In the genomic region with DNA sequence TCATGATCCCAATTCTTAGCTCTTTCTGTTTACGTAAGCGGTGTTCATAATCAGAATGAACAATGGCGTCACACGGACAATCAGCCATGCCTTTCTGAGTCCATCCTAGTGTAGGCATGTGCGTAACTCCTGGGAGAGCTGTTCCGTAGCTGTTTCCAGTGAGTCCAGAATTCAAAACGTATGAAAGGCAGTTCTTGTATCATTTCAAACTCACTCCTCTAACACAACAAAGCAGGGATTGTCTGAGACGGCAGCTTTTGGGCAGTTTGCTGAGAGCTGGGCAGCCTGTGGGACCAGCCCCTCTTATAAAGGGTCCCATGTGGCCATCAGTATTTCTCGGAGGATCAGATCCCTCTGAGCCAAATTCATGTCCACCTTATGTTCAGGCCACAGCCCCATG, we compare ENCODE assay signal across 22 cellular contexts. TPM values are rescaled to one million over a fixed set of nuclear protein-coding genes. Genes with fewer than 3 reads are reported as not detected.
DNase-seq lines count a peak whose midpoint lies in the region; ATAC-seq and TF ChIP-seq lines count a peak whose summit lies in the region.
"Had no signal": no experiment of that assay in that cellular context is flagged by ENCODE, and none has a peak within 500 bp of the region (broad histone marks: within the 10 kb centered on the region; RNA-seq: fewer than 3 reads in every experiment).

No MANE protein-coding gene starts in this region.

- no peak overlapping the region for H4K8ac ChIP-seq in neuronal stem cell (ENCODE audit: low read depth, low read length)

- no peak overlapping the region for H2BK120ac ChIP-seq in neuronal stem cell (ENCODE audit: low read depth, low read length)

- DNase-seq in Ammon's horn (ENCODE audit: low spot score): peak; percentile 72
- peak in 34 of 42 donors; percentile 9 to 75 (median 38) for DNase-seq in head of caudate nucleus
- DNase-seq in neuronal stem cell (ENCODE audit: low spot score): no peak
- no peak for DNase-seq in esophagus squamous epithelium (lab: John Stamatoyannopoulos, UW)
- no peak for DNase-seq in upper lobe of right lung
- DNase-seq: 8988T; activated CD4-positive, alpha-beta T cell treated with anti-CD3 and anti-CD28 coated beads for 4 hours; activated T-cell treated with anti-CD3 and anti-CD28 coated beads, Interleukin-2, amount 50 U/mL, for 4 hours; CD8-positive, alpha-beta memory T cell; colonic mucosa; DMS79 treated with DMSO at 0.1 percent for 48 hours; natural killer cell; NCI-H2107; PC-9; stimulated activated CD8-positive, alpha-beta memory T cell treated with anti-CD3 and anti-CD28 coated beads, Interleukin-4, amount 100 ng/mL, for 48 hours; stomach had no signal

- H3K18ac ChIP-seq in neuronal stem cell (ENCODE audit: low read length): no peak overlapping the region

- no peak overlapping the region for H3K4ac ChIP-seq in neuronal stem cell (ENCODE audit: low read length)

- H2BK12ac ChIP-seq in neuronal stem cell (ENCODE audit: low read length): no peak overlapping the region

- no peak overlapping the region for H2BK5ac ChIP-seq in neuronal stem cell (ENCODE audit: low read length)

- H2AK5ac ChIP-seq in neuronal stem cell (ENCODE audit: low read depth, low read length): no peak overlapping the region

- WGBS in neuronal stem cell (ENCODE audit: extremely low coverage in 2 of 2, insufficient read length in 2 of 2, insufficient replicate concordance in 1 of 2), 2 donors: no CpG with 5 or more reads among the region's 9 CpGs
- WGBS in esophagus squamous epithelium, 2 donors: 88 to 90% methylated on average over 9 of the region's 9 CpGs

- H3K4me1 ChIP-seq in neuronal stem cell (ENCODE audit: control insufficient read depth in 2 of 2, insufficient read depth in 1 of 2, low read depth in 1 of 2, low read length in 2 of 2) (peaks cover 0 to 3% of the 10 kb centered on the region in 2 donors), esophagus squamous epithelium (peaks cover 5 to 23% (median 9%) of the 10 kb centered on the region in 3 donors), upper lobe of right lung (no peaks in the 10 kb centered on the region)
- H3K4me1 ChIP-seq: breast epithelium, colonic mucosa, parathyroid adenoma had no signal

- H2BK15ac ChIP-seq in neuronal stem cell (ENCODE audit: low read length): no peak overlapping the region

- no peak for ATAC-seq in GM21576 (IDR thresholded peaks at IDR 0.05; ENCODE audit: unreplicated experiment)
- no peak for ATAC-seq in upper lobe of right lung
- ATAC-seq in GM18511 (IDR thresholded peaks at IDR 0.05; ENCODE audit: unreplicated experiment): no peak
- ATAC-seq: activated T-cell treated with anti-CD3 and anti-CD28 coated beads, Interleukin-2, amount 50 U/mL, for 4 hours; left lobe of liver; natural killer cell had no signal

- H3K9me3 ChIP-seq in neuronal stem cell (replicated peaks in 1 of 2; ENCODE audit: control insufficient read depth in 2 of 2, insufficient read depth in 1 of 2, low read depth in 1 of 2, low read length in 2 of 2) (no peaks in the 10 kb centered on the region), esophagus squamous epithelium (no peaks in the 10 kb centered on the region), upper lobe of right lung (no peaks in the 10 kb centered on the region)
- H3K9me3 ChIP-seq: breast epithelium, colonic mucosa, stomach had no signal

- no peak overlapping the region for H3K4me3 ChIP-seq in neuronal stem cell (ENCODE audit: low read length in 2 of 2)
- H3K4me3 ChIP-seq in esophagus squamous epithelium: no peak overlapping the region
- no peak overlapping the region for H3K4me3 ChIP-seq in upper lobe of right lung
- H3K4me3 ChIP-seq: breast epithelium, colonic mucosa, PC-9, stomach had no signal

- H3K36me3 ChIP-seq in neuronal stem cell (replicated peaks in 1 of 2; ENCODE audit: control insufficient read depth in 2 of 2, insufficient read depth in 2 of 2, low read length in 2 of 2) (peaks cover 2 to 28% of the 10 kb centered on the region in 2 donors), esophagus squamous epithelium (peaks cover 0 to 7% (median 0%) of the 10 kb centered on the region in 3 donors), upper lobe of right lung (no peaks in the 10 kb centered on the region)
- H3K36me3 ChIP-seq: breast epithelium, colonic mucosa had no signal

- H3K4me2 ChIP-seq in neuronal stem cell (ENCODE audit: insufficient read depth, low read length, poor library complexity, severe bottlenecking): no peak overlapping the region
- H3K4me2 ChIP-seq: PC-9 had no signal

- no peak overlapping the region for H3K23ac ChIP-seq in neuronal stem cell (ENCODE audit: low read depth, low read length, poor library complexity)

- intact Hi-C loops in head of caudate nucleus (cut with DNase I) (loop anchor here (5.0 kb wide), 2 partner anchors 46 to 69 kb away; a partner anchor contains a TSS), esophagus squamous epithelium (cut with DNase I) (loop anchor here (5.0 kb wide), 1 partner anchor 64 kb away; no protein-coding TSS in a partner anchor), upper lobe of right lung (cut with DNase I) (no loop called here)

- TF ChIP-seq CTCF in VCaP (conservative IDR thresholded peaks at IDR 0.05): no peak
- no peak for TF ChIP-seq CTCF in esophagus squamous epithelium (IDR thresholded peaks at IDR 0.05)
- TF ChIP-seq CTCF in upper lobe of right lung (IDR thresholded peaks at IDR 0.05): no peak

- peak overlapping the region; percentile 85 for H3K27ac ChIP-seq in VCaP
- no peak overlapping the region for H3K27ac ChIP-seq in neuronal stem cell (replicated peaks; ENCODE audit: low read length)
- no peak overlapping the region for H3K27ac ChIP-seq in esophagus squamous epithelium
- H3K27ac ChIP-seq in upper lobe of right lung: no peak overlapping the region
- H3K27ac ChIP-seq: breast epithelium, colonic mucosa, parathyroid adenoma, PC-9, stomach had no signal

- H2AFZ ChIP-seq in neuronal stem cell (ENCODE audit: low read length): peak overlapping the region; percentile 1
- H2AFZ ChIP-seq: parathyroid adenoma, PC-9 had no signal

- H3K79me1 ChIP-seq in neuronal stem cell (ENCODE audit: low read depth, low read length): no peaks in the 10 kb centered on the region

- no peak for TF ChIP-seq POLR2A in esophagus squamous epithelium (IDR thresholded peaks at IDR 0.05)

- no peak overlapping the region for H3K14ac ChIP-seq in neuronal stem cell (ENCODE audit: low read length)

- H3K27me3 ChIP-seq in neuronal stem cell (ENCODE audit: control insufficient read depth in 3 of 3, insufficient read depth in 3 of 3, low read depth in 1 of 3, low read length in 3 of 3) (no peaks in the 10 kb centered on the region), esophagus squamous epithelium (no peaks in the 10 kb centered on the region), upper lobe of right lung (no peaks in the 10 kb centered on the region)
- H3K27me3 ChIP-seq: breast epithelium, colonic mucosa, stomach had no signal

- H4K91ac ChIP-seq in neuronal stem cell (ENCODE audit: low read depth, low read length, poor library complexity): no peak overlapping the region

- H3K9ac ChIP-seq in neuronal stem cell (ENCODE audit: low read depth, low read length, poor library complexity): no peak overlapping the region
- H3K9ac ChIP-seq: parathyroid adenoma had no signal

RNA-seq across cellular contexts. Expression of a gene that starts 43.4 kb away (rescaled TPM):
- 18.7 TPM for polyA plus RNA-seq in neuronal stem cell (2013, experiment 1 of 2)
- polyA plus RNA-seq in neuronal stem cell (2013, experiment 2 of 2): 19.1 TPM
- total RNA-seq in esophagus squamous epithelium (10 to 100 TPM; 13.9 to 46.7 (median 27.9) TPM), upper lobe of right lung (10.1 TPM)

RNA-seq across cellular contexts. Expression of a gene that starts 43.5 kb away (rescaled TPM):
- polyA plus RNA-seq in neuronal stem cell (2013, experiment 1 of 2): 97.9 TPM
- 97.3 TPM for polyA plus RNA-seq in neuronal stem cell (2013, experiment 2 of 2)
- 10 to 100 TPM; 11.0 to 55.5 (median 34.6) TPM for total RNA-seq in esophagus squamous epithelium
- total RNA-seq in upper lobe of right lung: 47.7 TPM

RNA-seq across cellular contexts. Expression of a gene that starts 43.7 kb away (rescaled TPM):
- 217 TPM for polyA plus RNA-seq in neuronal stem cell (2013, experiment 1 of 2)
- polyA plus RNA-seq in neuronal stem cell (2013, experiment 2 of 2): 218 TPM
- total RNA-seq in esophagus squamous epithelium (100 to 1,000 TPM in 3 of 4 donors, 10 to 100 TPM in 1; 60.6 to 163 (median 133) TPM), upper lobe of right lung (76.2 TPM)

RNA-seq across cellular contexts. Expression of a gene that starts 56.2 kb away (rescaled TPM):
- 53.2 TPM for polyA plus RNA-seq in neuronal stem cell (2013, experiment 1 of 2)
- 51.7 TPM for polyA plus RNA-seq in neuronal stem cell (2013, experiment 2 of 2)
- 10 to 100 TPM; 50.3 to 88.1 (median 69.9) TPM for total RNA-seq in esophagus squamous epithelium
- total RNA-seq in upper lobe of right lung: 167 TPM

RNA-seq across cellular contexts. Expression of a gene that starts 56.2 kb away (rescaled TPM):
- polyA plus RNA-seq in neuronal stem cell (2013, experiment 1 of 2): 13.1 TPM
- 14.0 TPM for polyA plus RNA-seq in neuronal stem cell (2013, experiment 2 of 2)
- total RNA-seq in esophagus squamous epithelium: 10 to 100 TPM in 2 of 4 donors, 1 to 10 TPM in 2; 4.3 to 11.8 (median 10.2) TPM
- total RNA-seq in upper lobe of right lung: 12.6 TPM

Comparison
In these comparisons a context has a peak if more than half of its experiments do, and no peak if none do; other contexts are left out.
1. DNase-seq: peak in Ammon's horn (single experiment) and head of caudate nucleus (34 of 42); none in neuronal stem cell (single experiment), esophagus squamous epithelium (single experiment) and upper lobe of right lung (single experiment).